ENCODE assay signal across 8 cellular contexts in genomic region chr5:62412549-62413329, GRCh38. TPM values are rescaled to one million over a fixed set of nuclear protein-coding genes. Genes with fewer than 3 reads are reported as not detected.
A peak's percentile ranks its signal among the peaks of the same experiment; 100 is the strongest.
DNase-seq lines count a peak whose midpoint lies in the region; ATAC-seq, FAIRE-seq and TF ChIP-seq lines count a peak whose summit lies in the region.

IPO11 (plus strand) TSS chr5:62412763; CDS start chr5:62437280, 24,517 bp downstream.

- H3K36me3 ChIP-seq in cardiac muscle cell (no peaks in the 10 kb centered on the region), parathyroid adenoma (ENCODE audit: control insufficient read depth, insufficient read depth, low read length) (no peaks in the 10 kb centered on the region), tibial nerve (no peaks in the 10 kb centered on the region)

- peak within 1 kb of the TSS; percentile 25 for H3K9ac ChIP-seq in parathyroid adenoma

- peak within 1 kb of the TSS; percentile 87 to 91 (median 88) for H3K4me3 Mint-ChIP-seq in T-cell

- H2AFZ ChIP-seq in parathyroid adenoma, result peak within 1 kb of the TSS; percentile 95

- peak; percentile 96 to 99 for TF ChIP-seq EP300 in tibial nerve (IDR thresholded peaks at IDR 0.05)

- H3K27ac ChIP-seq in adipose tissue (ENCODE audit: low read depth, low read length), result no peak within 1 kb of the TSS
- H3K27ac ChIP-seq in cardiac muscle cell, result peak within 1 kb of the TSS; percentile 91
- H3K27ac ChIP-seq in parathyroid adenoma, result peak within 1 kb of the TSS; percentile 65
- peak within 1 kb of the TSS; percentile 38 to 88 (median 69) for H3K27ac ChIP-seq in tibial nerve

- peak; percentile 99 for FAIRE-seq in GM12891 (lab: Jason Lieb, UNC)

- H3K27me3 Mint-ChIP-seq in T-cell, result peaks cover 0 to 2% of the 10 kb centered on the region in 2 donors

- ATAC-seq in HG02840 (IDR thresholded peaks at IDR 0.05; ENCODE audit: low FRiP score, unreplicated experiment) (peak; percentile 99), T-cell (replicated peaks in 1 of 4) (peak; percentile 94 to 95 (median 94))

- peak within 1 kb of the TSS; percentile 90 to 93 for H3K27ac Mint-ChIP-seq in T-cell

- peaks cover 7% of the 10 kb centered on the region for H3K36me3 Mint-ChIP-seq in T-cell

- H3K4me1 ChIP-seq in cardiac muscle cell (ENCODE audit: low read depth) (peaks cover 11% of the 10 kb centered on the region), parathyroid adenoma (peaks cover 4% of the 10 kb centered on the region), tibial nerve (peaks cover 0 to 24% (median 7%) of the 10 kb centered on the region in 4 donors)

- no peaks in the 10 kb centered on the region for H3K9me3 ChIP-seq in cardiac muscle cell (ENCODE audit: low read depth)
- H3K9me3 ChIP-seq in parathyroid adenoma (ENCODE audit: control insufficient read depth, low read length), result no peaks in the 10 kb centered on the region
- H3K9me3 ChIP-seq in tibial nerve, result no peaks in the 10 kb centered on the region

- peak within 1 kb of the TSS; percentile 97 for H3K4me3 ChIP-seq in cardiac muscle cell
- peak within 1 kb of the TSS; percentile 88 for H3K4me3 ChIP-seq in parathyroid adenoma (ENCODE audit: low read depth, low read length)
- H3K4me3 ChIP-seq in tibial nerve, result peak within 1 kb of the TSS; percentile 89 to 100 (median 94)

- H3K9me3 Mint-ChIP-seq in T-cell, result no peaks in the 10 kb centered on the region

- peaks cover 25 to 31% (median 26%) of the 10 kb centered on the region in 3 donors for H3K4me1 Mint-ChIP-seq in T-cell

- peak; percentile 89 for DNase-seq in GM12891 (ENCODE audit: insufficient read length, low spot score)
- DNase-seq in NCI-H1436 treated with DMSO at 0.1 percent for 48 hours (lab: John Stamatoyannopoulos, UW), result peak; percentile 98
- DNase-seq in T-cell, result peak; percentile 97 to 99 (median 98)
- peak; percentile 99 for DNase-seq in cardiac muscle cell (ENCODE audit: low read depth in 1 of 2, low spot score in 1 of 2)
- peak; percentile 95 to 98 for DNase-seq in tibial nerve (ENCODE audit: low spot score in 2 of 2)

- CTCF ChIA-PET in T-cell (lab: Charles Lee), result interaction anchor here (0.6 to 1.3 kb wide), 9 partner anchors 9 to 169 kb away, joined by 3 to 21 read pairs (median 3); partner anchors contain the start of gene DIMT1 (in 1 of the 2)

- peak; percentile 84 for TF ChIP-seq POLR2A in GM12891 (IDR thresholded peaks at IDR 0.05; ENCODE audit: low read depth, low read length)
- TF ChIP-seq POLR2A in tibial nerve (IDR thresholded peaks at IDR 0.05), result peak; percentile 14 to 66

- H3K79me2 ChIP-seq in parathyroid adenoma, result peaks cover 18% of the 10 kb centered on the region

- TF ChIP-seq CTCF in cardiac muscle cell (IDR thresholded peaks at IDR 0.05; ENCODE audit: low read depth, low read length) (no peak), parathyroid adenoma (IDR thresholded peaks at IDR 0.05) (peak; percentile 7), tibial nerve (IDR thresholded peaks at IDR 0.05) (peak in 1 of 5 experiments; percentile 43)

- POLR2A ChIA-PET in T-cell (lab: Charles Lee), result interaction anchor here (0.7 to 2.6 kb wide), 7 partner anchors 9 to 171 kb away, joined by 3 to 70 read pairs (median 6); partner anchors contain the start of genes DIMT1 (in 2 of the 2) and KIF2A (in 1 of the 2)

- H3K27me3 ChIP-seq in cardiac muscle cell (no peaks in the 10 kb centered on the region), parathyroid adenoma (ENCODE audit: control insufficient read depth, insufficient read depth, low read length) (no peaks in the 10 kb centered on the region), tibial nerve (no peaks in the 10 kb centered on the region)

- peak within 1 kb of the TSS; percentile 85 for H3K4me2 ChIP-seq in parathyroid adenoma (ENCODE audit: low read length)

- 0% methylated on average over 66 of the region's 66 CpGs for WGBS in adipose tissue, 3 donors
- 0% methylated on average over 57 to 61 of the region's 66 CpGs for WGBS in tibial nerve, 2 donors

TF ChIP-seq in GM12891, 5 proteins besides CTCF, POLR2A, EP300 and RAD21:
- no peak for TF ChIP-seq SPI1 (IDR thresholded peaks at IDR 0.05; ENCODE audit: low read depth, low read length)
- peak; percentile 63 for TF ChIP-seq POU2F2 (IDR thresholded peaks at IDR 0.05; ENCODE audit: low read depth, low read length)
- TF ChIP-seq TAF1 (IDR thresholded peaks at IDR 0.05; ENCODE audit: low read depth, low read length), result peak; percentile 66
- TF ChIP-seq PAX5 (IDR thresholded peaks at IDR 0.05; ENCODE audit: insufficient read depth, low read length, severe bottlenecking), result no peak
- peak; percentile 87 for TF ChIP-seq POLR2AphosphoS5 (IDR thresholded peaks at IDR 0.05; ENCODE audit: low read depth, low read length)

RNA-seq across cellular contexts. Expression of gene IPO11, which starts in this region (rescaled TPM):
- 9.7 TPM for polyA plus RNA-seq in GM12891 (2012; ENCODE audit: low read depth, missing spikeins)
- total RNA-seq in T-cell (10 to 100 TPM; 17.4 to 25.7 (median 24.7) TPM), cardiac muscle cell (7.9 and 11.6 TPM in 2 replicates), tibial nerve (10 to 100 TPM; 20.4 to 44.6 (median 34.1) TPM)
- polyA plus RNA-seq in adipose tissue (10 to 100 TPM in 2 of 3 donors, 1 to 10 TPM in 1; 5.5 to 21.6 (median 12.9) TPM), cardiac muscle cell (14.0 and 17.9 TPM in 2 replicates)
